16 cellular contexts compared by ENCODE assay signal in the genomic region with DNA sequence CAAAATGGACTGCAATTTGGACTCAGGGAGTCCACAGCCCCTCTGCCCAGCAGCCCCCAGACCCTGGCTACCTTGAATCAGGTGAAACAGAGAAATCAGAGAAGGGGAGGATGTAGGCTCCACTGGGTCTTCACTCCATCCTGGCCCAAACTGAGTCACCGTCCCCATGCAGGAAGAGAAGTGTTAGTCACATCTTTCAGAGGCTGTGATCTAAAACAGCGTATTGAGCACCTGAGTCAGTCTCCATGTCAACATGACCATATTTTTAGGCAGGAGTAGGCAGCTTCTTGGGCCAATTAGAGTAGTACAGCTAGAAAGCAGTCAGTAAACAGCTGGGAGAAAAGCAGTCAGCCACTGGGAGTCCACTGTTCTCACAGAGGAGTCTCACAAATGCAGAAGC. TPM values are rescaled to one million over a fixed set of nuclear protein-coding genes. Genes with fewer than 3 reads are reported as not detected.
DNase-seq lines count a peak whose midpoint lies in the region; TF ChIP-seq lines count a peak whose summit lies in the region.
"Had no signal": no experiment of that assay in that cellular context is flagged by ENCODE, and none has a peak within 500 bp of the region (broad histone marks: within the 10 kb centered on the region; RNA-seq: fewer than 3 reads in every experiment).

No MANE protein-coding gene starts in this region.

- peak; percentile 41 for DNase-seq in stimulated activated CD4-positive, alpha-beta T cell treated with anti-CD3 and anti-CD28 coated beads, Interleukin-15, amount 100 ng/mL, for 24 hours
- DNase-seq in stimulated activated CD4-positive, alpha-beta T cell treated with anti-CD3 and anti-CD28 coated beads, Interleukin-4, amount 100 ng/mL, for 24 hours, result no peak
- DNase-seq in M059J (ENCODE audit: low read depth) (peak; percentile 75), dorsolateral prefrontal cortex (peak in 3 of 10 donors; percentile 34 to 64 (median 52)), NCI-H82 (lab: John Stamatoyannopoulos, UW) (no peak), hepatocyte (ENCODE audit: low spot score) (no peak), AG08395 (ENCODE audit: low spot score) (no peak)
- DNase-seq: DMS79 treated with DMSO at 0.1 percent for 48 hours, hippocampal formation, left ventricle myocardium inferior, NCI-H1417 treated with DMSO at 0.1 percent for 48 hours, NCI-H2227 treated with DMSO at 0.1 percent for 48 hours, small intestine had no signal

- intact Hi-C loops in dorsolateral prefrontal cortex (cut with DNase I), result loop anchor here in 1 of 2 donors (10.0 kb wide), 1 partner anchor 523 kb away; no protein-coding TSS in a partner anchor

- no peak overlapping the region for H2AFZ ChIP-seq in hepatocyte

- H3K4me3 ChIP-seq in dorsolateral prefrontal cortex, result no peak overlapping the region
- H3K4me3 ChIP-seq in hepatocyte, result no peak overlapping the region
- H3K4me3 ChIP-seq: BLaER1 treated with 17β-estradiol and CSF1 and Interleukin-3, amounts not matched to agents 10 nM and 100 nM; left ventricle myocardium inferior had no signal

- peaks cover 0 to 5% (median 0%) of the 10 kb centered on the region in 45 donors for H3K27me3 ChIP-seq in dorsolateral prefrontal cortex
- no peaks in the 10 kb centered on the region for H3K27me3 ChIP-seq in hepatocyte
- H3K27me3 ChIP-seq: BLaER1 treated with 17β-estradiol and CSF1 and Interleukin-3, amounts not matched to agents 10 nM and 100 nM had no signal

- H3K4me2 ChIP-seq in hepatocyte, result no peak overlapping the region
- H3K4me2 ChIP-seq: KMS-11 had no signal

- H3K9me3 ChIP-seq in hepatocyte (ENCODE audit: low read depth), result no peaks in the 10 kb centered on the region

- no peaks in the 10 kb centered on the region for H3K79me2 ChIP-seq in hepatocyte

- 65% methylated on average over 2 of the region's 2 CpGs for WGBS in hepatocyte (ENCODE audit: low lambda C conversion rate, missing lambda C conversion rate)

- no peaks in the 10 kb centered on the region for H4K20me1 ChIP-seq in hepatocyte (ENCODE audit: insufficient read depth, poor library complexity, severe bottlenecking)
- H4K20me1 ChIP-seq: BLaER1 treated with 17β-estradiol and CSF1 and Interleukin-3, amounts not matched to agents 10 nM and 100 nM had no signal

- no peaks in the 10 kb centered on the region for H3K4me1 ChIP-seq in hepatocyte (ENCODE audit: insufficient read depth)

- H3K27ac ChIP-seq in dorsolateral prefrontal cortex (peak overlapping the region in 55 of 59 donors; percentile 5 to 88 (median 62)), temporal lobe (ENCODE audit: low read depth, low read length) (peak overlapping the region; percentile 89), hepatocyte (no peak overlapping the region)
- H3K27ac ChIP-seq: BLaER1 treated with 17β-estradiol and CSF1 and Interleukin-3, amounts not matched to agents 10 nM and 100 nM; KMS-11; left ventricle myocardium inferior had no signal

- H3K36me3 ChIP-seq in hepatocyte (replicated peaks; ENCODE audit: insufficient read depth, low read depth), result no peaks in the 10 kb centered on the region
- H3K36me3 ChIP-seq: BLaER1 treated with 17β-estradiol and CSF1 and Interleukin-3, amounts not matched to agents 10 nM and 100 nM; left ventricle myocardium inferior had no signal

- TF ChIP-seq CTCF in dorsolateral prefrontal cortex (IDR thresholded peaks at IDR 0.05 in 54 of 56, conservative IDR thresholded peaks at IDR 0.05 in 2 of 56; ENCODE audit: low read depth in 1 of 56, partially characterized antibody in 56 of 56) (no peak), hepatocyte (IDR thresholded peaks at IDR 0.05; ENCODE audit: poor library complexity) (no peak)

- H3K9me2 ChIP-seq in hepatocyte (replicated peaks; ENCODE audit: insufficient read depth), result no peaks in the 10 kb centered on the region

RNA-seq across cellular contexts. Expression of gene FICD, which starts 6.8 kb away (rescaled TPM):
- total RNA-seq in M059J (2014; rRNA removed; shearing (Covaris generic)), result 9.7 and 12.5 TPM in 2 replicates
- 10 to 100 TPM in 23 of 120 experiments, 1 to 10 TPM in 97; 5.6 to 13.7 (median 8.3) TPM for total RNA-seq in dorsolateral prefrontal cortex
- 2.5 TPM for total RNA-seq in temporal lobe
- total RNA-seq in hepatocyte, result 6.3 and 6.4 TPM in 2 replicates
- 6.2 and 6.7 TPM in 2 replicates for polyA plus RNA-seq in hepatocyte

RNA-seq across cellular contexts. Expression of gene SART3, which starts 52.7 kb away (rescaled TPM):
- total RNA-seq in M059J (2014; rRNA removed; shearing (Covaris generic)), result 38.8 and 39.8 TPM in 2 replicates
- total RNA-seq in dorsolateral prefrontal cortex (10 to 100 TPM; 41.4 to 83.9 (median 63.1) TPM), temporal lobe (56.8 TPM), hepatocyte (41.0 and 60.4 TPM in 2 replicates)
- 20.0 and 25.0 TPM in 2 replicates for polyA plus RNA-seq in hepatocyte

RNA-seq across cellular contexts. Expression of gene ISCU, which starts 54.2 kb away (rescaled TPM):
- total RNA-seq in M059J (2014; rRNA removed; shearing (Covaris generic)), result 90.9 and 102 TPM in 2 replicates
- 100 to 1,000 TPM; 120 to 322 (median 236) TPM for total RNA-seq in dorsolateral prefrontal cortex
- 34.9 TPM for total RNA-seq in temporal lobe
- total RNA-seq in hepatocyte, result 107 and 116 TPM in 2 replicates
- polyA plus RNA-seq in hepatocyte, result 149 and 169 TPM in 2 replicates

Comparison
In these comparisons a context has a peak if more than half of its experiments do, and no peak if none do; other contexts are left out.
1. DNase-seq: peak in stimulated activated CD4-positive, alpha-beta T cell treated with anti-CD3 and anti-CD28 coated beads, Interleukin-15, amount 100 ng/mL, for 24 hours (single experiment) and M059J (single experiment); none in stimulated activated CD4-positive, alpha-beta T cell treated with anti-CD3 and anti-CD28 coated beads, Interleukin-4, amount 100 ng/mL, for 24 hours (single experiment), NCI-H82 (single experiment), hepatocyte (single experiment) and AG08395 (single experiment).